15 cellular contexts compared by ENCODE assay signal in the genomic region with DNA sequence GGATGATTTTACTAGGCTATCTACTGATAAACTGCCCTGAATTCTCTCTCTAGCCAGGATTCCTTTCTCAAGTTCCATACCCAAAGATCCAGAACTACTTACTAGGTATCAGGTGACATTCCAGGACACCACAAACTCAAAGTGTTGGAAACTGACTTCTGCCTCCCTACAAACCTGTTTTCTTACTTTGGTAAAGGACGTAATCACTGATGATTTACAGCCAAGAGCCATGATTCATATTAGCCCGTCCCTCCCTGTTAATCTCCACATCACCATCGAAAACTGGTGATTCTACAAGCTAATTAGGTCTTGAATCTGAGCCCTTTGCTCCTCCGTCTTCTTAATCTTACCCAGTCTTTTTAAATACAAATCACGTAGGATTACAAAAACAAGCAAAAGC. TPM values are rescaled to one million over a fixed set of nuclear protein-coding genes. Genes with fewer than 3 reads are reported as not detected.
DNase-seq lines count a peak whose midpoint lies in the region; ATAC-seq and TF ChIP-seq lines count a peak whose summit lies in the region.
"Had no signal": no experiment of that assay in that cellular context is flagged by ENCODE, and none has a peak within 500 bp of the region (broad histone marks: within the 10 kb centered on the region; RNA-seq: fewer than 3 reads in every experiment).

No MANE protein-coding gene starts in this region.

- H3K9me3 ChIP-seq in neuron (ENCODE audit: low read length): no peaks in the 10 kb centered on the region
- H3K9me3 ChIP-seq: esophagus muscularis mucosa had no signal

- DNase-seq in D341Med (ENCODE audit: low spot score) (peak; percentile 47), LoVo (ENCODE audit: low spot score) (peak; percentile 38), dorsolateral prefrontal cortex (no peak), KBM-7 (no peak), T-helper 9 cell (no peak), foreskin melanocyte (no peak)
- DNase-seq: activated CD8-positive, alpha-beta memory T cell treated with anti-CD3 and anti-CD28 coated beads, Interleukin-2, amount 50 U/mL, for 48 hours; GF-D8; NCI-H1092; stimulated activated CD4-positive, alpha-beta T cell treated with anti-CD3 and anti-CD28 coated beads, Interleukin-4, amount 100 ng/mL, for 24 hours had no signal

- no peak for ATAC-seq in GM19324 (IDR thresholded peaks at IDR 0.05; ENCODE audit: low FRiP score, unreplicated experiment)

- H2AFZ ChIP-seq in neuron (ENCODE audit: low read depth, low read length): peak overlapping the region; percentile 100

- no peaks in the 10 kb centered on the region for H3K36me3 ChIP-seq in neuron (ENCODE audit: insufficient read depth, low read length)

- intact Hi-C loops in dorsolateral prefrontal cortex (cut with DNase I): loop anchor here (5.0 kb wide), 2 partner anchors 140 to 170 kb away; a partner anchor contains a TSS

- H3K27me3 ChIP-seq in dorsolateral prefrontal cortex (no peaks in the 10 kb centered on the region), neuron (ENCODE audit: insufficient read depth, low read length) (peaks cover 2% of the 10 kb centered on the region)
- H3K27me3 ChIP-seq: esophagus muscularis mucosa had no signal

- H3K4me3 ChIP-seq in dorsolateral prefrontal cortex (peak overlapping the region in 35 of 59 donors; percentile 84 to 100 (median 97)), neuron (ENCODE audit: low read length) (no peak overlapping the region)

- H3K27ac ChIP-seq in dorsolateral prefrontal cortex: peak overlapping the region in 3 of 59 donors; percentile 95 to 97 (median 95)

- H3K4me1 ChIP-seq in neuron (ENCODE audit: insufficient read depth, low read length): peaks cover 22% of the 10 kb centered on the region

- in situ Hi-C loops in KBM-7 (cut with MboI; ENCODE audit: low pct_unique_long_range_greater_than_20kb, low sequenced_read_pairs): no loop called here

- no peak for TF ChIP-seq CTCF in dorsolateral prefrontal cortex (IDR thresholded peaks at IDR 0.05 in 54 of 56, conservative IDR thresholded peaks at IDR 0.05 in 2 of 56; ENCODE audit: low read depth in 1 of 56, partially characterized antibody in 56 of 56)

RNA-seq across cellular contexts. Expression of a gene that starts 1.1 kb away (rescaled TPM):
- total RNA-seq in dorsolateral prefrontal cortex: 10 to 100 TPM in 115 of 120 experiments, 1 to 10 TPM in 5; 8.6 to 22.0 (median 14.1) TPM

RNA-seq across cellular contexts. Expression of a gene that starts 27.7 kb away (rescaled TPM):
- 1 to 10 TPM in 4 of 120 experiments, under 1 TPM in 1, not detected in 115; 0.77 to 1.3 (median 1.0) TPM for total RNA-seq in dorsolateral prefrontal cortex
- total RNA-seq: esophagus muscularis mucosa, RPMI7951, urinary bladder had no signal

Comparison
In these comparisons a context has a peak if more than half of its experiments do, and no peak if none do; other contexts are left out.
1. DNase-seq: peak in D341Med (single experiment) and LoVo (single experiment); none in dorsolateral prefrontal cortex (0 of 10), KBM-7 (single experiment), T-helper 9 cell (single experiment) and foreskin melanocyte (single experiment).